25 cellular contexts compared by ENCODE assay signal in the genomic region with DNA sequence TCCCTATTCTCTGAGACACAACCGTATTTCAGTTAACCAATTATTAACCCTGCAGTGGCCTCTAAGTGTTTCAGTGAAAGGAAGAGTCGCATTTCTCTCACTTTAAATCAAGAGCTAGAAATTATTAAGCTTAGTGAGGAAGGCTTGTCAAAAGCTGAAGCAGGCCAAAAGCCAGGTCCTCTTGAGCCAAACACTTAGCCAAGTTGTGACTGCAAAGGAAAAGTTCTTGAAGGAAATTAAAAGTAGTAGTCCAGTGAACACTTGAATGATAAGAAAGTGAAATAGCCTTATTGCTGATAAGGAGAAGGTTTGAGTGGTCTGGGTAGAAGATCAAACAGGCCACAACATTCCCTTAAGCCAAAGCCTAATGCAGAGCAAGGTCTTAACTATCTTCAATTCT. TPM values are rescaled to one million over a fixed set of nuclear protein-coding genes. Genes with fewer than 3 reads are reported as not detected.
DNase-seq lines count a peak whose midpoint lies in the region; ATAC-seq and TF ChIP-seq lines count a peak whose summit lies in the region.
"Had no signal": no experiment of that assay in that cellular context is flagged by ENCODE, and none has a peak within 500 bp of the region (broad histone marks: within the 10 kb centered on the region; RNA-seq: fewer than 3 reads in every experiment).

No MANE protein-coding gene starts in this region.

- peaks cover 3% of the 10 kb centered on the region for H3K9me3 Mint-ChIP-seq in activated T-cell treated with anti-CD3 and anti-CD28 coated beads, Interleukin-2, amount 50 U/mL, for 24 hours
- no peaks in the 10 kb centered on the region for H3K9me3 Mint-ChIP-seq in activated T-cell treated with anti-CD3 and anti-CD28 coated beads, Interleukin-2, amount 50 U/mL, for 4 hours
- no peaks in the 10 kb centered on the region for H3K9me3 Mint-ChIP-seq in CD4-positive, alpha-beta memory T cell
- H3K9me3 Mint-ChIP-seq in endodermal cell (no peaks in the 10 kb centered on the region), naive B cell (no peaks in the 10 kb centered on the region)
- H3K9me3 Mint-ChIP-seq: activated naive CD8-positive, alpha-beta T cell treated with anti-CD3 and anti-CD28 coated beads, Interleukin-2, amount 10 ng/mL, durations not matched to agents 7 days and 5 days; nephron progenitor cell; stimulated activated effector memory CD8-positive, alpha-beta T cell treated with anti-CD3 and anti-CD28 coated beads, Interleukin-12 subunit alpha, Interleukin-12 subunit beta, amount 100 ng/mL, for 72 hours had no signal

- no peak for DNase-seq in activated T-cell treated with anti-CD3 and anti-CD28 coated beads, Interleukin-2, amount 50 U/mL, for 24 hours
- no peak for DNase-seq in activated T-cell treated with anti-CD3 and anti-CD28 coated beads, Interleukin-2, amount 50 U/mL, for 4 hours
- no peak for DNase-seq in CD4-positive, alpha-beta memory T cell
- DNase-seq in endodermal cell (no peak), naive B cell (no peak), mesendoderm (no peak), UCSD-AML1 (lab: John Stamatoyannopoulos, UW; ENCODE audit: unreplicated experiment) (no peak)
- DNase-seq: activated CD4-positive, alpha-beta T cell treated with anti-CD3 and anti-CD28 coated beads for 48 hours; activated naive CD8-positive, alpha-beta T cell treated with anti-CD3 and anti-CD28 coated beads, Interleukin-2, amount 10 ng/mL, durations not matched to agents 7 days and 5 days; activated T-cell treated with anti-CD3 and anti-CD28 coated beads, Interleukin-2, amount 50 U/mL, for 48 hours; H7; NCI-H1048; NCI-H1694 treated with DMSO at 0.1 percent for 48 hours; NCI-H446 treated with DMSO at 0.1 percent for 48 hours; NCI-H774; nephron progenitor cell; ovary; Peyer's patch; retina; SHP77 treated with DMSO at 0.1 percent for 48 hours had no signal

- H4K8ac ChIP-seq in mesendoderm (ENCODE audit: low read depth, low read length): no peak overlapping the region

- H3K56ac ChIP-seq in mesendoderm (ENCODE audit: low read length): no peak overlapping the region

- no peak for TF ChIP-seq CTCF in endodermal cell (conservative IDR thresholded peaks at IDR 0.05)

- H2BK120ac ChIP-seq in mesendoderm (ENCODE audit: low read depth, low read length): no peak overlapping the region

- H3K79me1 ChIP-seq in mesendoderm (ENCODE audit: low read length): peaks cover 7% of the 10 kb centered on the region

- CTCF ChIA-PET in CD4-positive, alpha-beta memory T cell (lab: Charles Lee; ENCODE audit: partially characterized antibody): interaction anchor here (0.6 to 11.7 kb wide), 3 partner anchors 8 to 132 kb away, joined by 3 to 314 read pairs (median 8); no protein-coding TSS in a partner anchor

- H3K36me3 ChIP-seq in CD4-positive, alpha-beta memory T cell (ENCODE audit: insufficient read depth, low read length): peaks cover 4% of the 10 kb centered on the region
- peaks cover 66% of the 10 kb centered on the region for H3K36me3 ChIP-seq in endodermal cell (ENCODE audit: control insufficient read depth, insufficient read depth, low read length)
- H3K36me3 ChIP-seq in mesendoderm (ENCODE audit: control insufficient read depth, insufficient read depth, low read length): peaks cover 2% of the 10 kb centered on the region
- H3K36me3 ChIP-seq: ovary had no signal

- H3K18ac ChIP-seq in mesendoderm (ENCODE audit: low read length): no peak overlapping the region

- H3K27ac Mint-ChIP-seq in activated T-cell treated with anti-CD3 and anti-CD28 coated beads, Interleukin-2, amount 50 U/mL, for 24 hours: peak overlapping the region; percentile 31
- peak overlapping the region in 5 of 7 donors; percentile 26 to 69 (median 39) for H3K27ac Mint-ChIP-seq in CD4-positive, alpha-beta memory T cell
- H3K27ac Mint-ChIP-seq in endodermal cell (no peak overlapping the region), naive B cell (peak overlapping the region in 4 of 6 donors; percentile 50 to 87 (median 52))
- H3K27ac Mint-ChIP-seq: activated naive CD8-positive, alpha-beta T cell treated with anti-CD3 and anti-CD28 coated beads, Interleukin-2, amount 10 ng/mL, durations not matched to agents 7 days and 5 days; nephron progenitor cell; stimulated activated effector memory CD8-positive, alpha-beta T cell treated with anti-CD3 and anti-CD28 coated beads, Interleukin-12 subunit alpha, Interleukin-12 subunit beta, amount 100 ng/mL, for 72 hours had no signal

- H2AK5ac ChIP-seq in mesendoderm (ENCODE audit: low read length): no peak overlapping the region

- no peak overlapping the region for H3K4ac ChIP-seq in mesendoderm (ENCODE audit: low read depth, low read length)

- H3K27me3 Mint-ChIP-seq in activated T-cell treated with anti-CD3 and anti-CD28 coated beads, Interleukin-2, amount 50 U/mL, for 24 hours: no peaks in the 10 kb centered on the region
- H3K27me3 Mint-ChIP-seq in activated T-cell treated with anti-CD3 and anti-CD28 coated beads, Interleukin-2, amount 50 U/mL, for 4 hours (ENCODE audit: low read depth): no peaks in the 10 kb centered on the region
- H3K27me3 Mint-ChIP-seq in CD4-positive, alpha-beta memory T cell: no peaks in the 10 kb centered on the region
- H3K27me3 Mint-ChIP-seq in endodermal cell (ENCODE audit: insufficient read depth) (no peaks in the 10 kb centered on the region), naive B cell (no peaks in the 10 kb centered on the region)
- H3K27me3 Mint-ChIP-seq: activated naive CD8-positive, alpha-beta T cell treated with anti-CD3 and anti-CD28 coated beads, Interleukin-2, amount 10 ng/mL, durations not matched to agents 7 days and 5 days had no signal

- H2BK15ac ChIP-seq in mesendoderm (replicated peaks; ENCODE audit: low read depth): no peak overlapping the region

- H3K4me3 Mint-ChIP-seq in activated T-cell treated with anti-CD3 and anti-CD28 coated beads, Interleukin-2, amount 50 U/mL, for 24 hours: no peak overlapping the region
- no peak overlapping the region for H3K4me3 Mint-ChIP-seq in activated T-cell treated with anti-CD3 and anti-CD28 coated beads, Interleukin-2, amount 50 U/mL, for 4 hours
- no peak overlapping the region for H3K4me3 Mint-ChIP-seq in CD4-positive, alpha-beta memory T cell
- H3K4me3 Mint-ChIP-seq in endodermal cell (no peak overlapping the region), naive B cell (no peak overlapping the region)
- H3K4me3 Mint-ChIP-seq: activated naive CD8-positive, alpha-beta T cell treated with anti-CD3 and anti-CD28 coated beads, Interleukin-2, amount 10 ng/mL, durations not matched to agents 7 days and 5 days; nephron progenitor cell; stimulated activated effector memory CD8-positive, alpha-beta T cell treated with anti-CD3 and anti-CD28 coated beads, Interleukin-12 subunit alpha, Interleukin-12 subunit beta, amount 100 ng/mL, for 72 hours had no signal

- H3K36me3 Mint-ChIP-seq in activated T-cell treated with anti-CD3 and anti-CD28 coated beads, Interleukin-2, amount 50 U/mL, for 24 hours (ENCODE audit: low read depth): peaks cover 95% of the 10 kb centered on the region
- H3K36me3 Mint-ChIP-seq in activated T-cell treated with anti-CD3 and anti-CD28 coated beads, Interleukin-2, amount 50 U/mL, for 4 hours (ENCODE audit: insufficient read depth): peaks cover 68% of the 10 kb centered on the region
- peaks cover 52 to 60% of the 10 kb centered on the region in 2 donors for H3K36me3 Mint-ChIP-seq in CD4-positive, alpha-beta memory T cell
- peaks cover 41% of the 10 kb centered on the region for H3K36me3 Mint-ChIP-seq in endodermal cell (ENCODE audit: low read depth)
- H3K36me3 Mint-ChIP-seq in naive B cell: peaks cover 16 to 35% of the 10 kb centered on the region in 2 donors

- no peak overlapping the region for H3K23ac ChIP-seq in mesendoderm (ENCODE audit: low read length)

- intact Hi-C loops in CD4-positive, alpha-beta memory T cell (cut with micrococcal nuclease): no loop called here

- WGBS in endodermal cell (ENCODE audit: insufficient coverage in 1 of 2, insufficient read length in 1 of 2), 2 experiments: 91% methylated on average over 2 of the region's 2 CpGs; no CpG with 5 or more reads in 1 of the 2 experiments
- no CpG with 5 or more reads among the region's 2 CpGs for WGBS in mesendoderm (ENCODE audit: extremely low coverage, insufficient coverage, low lambda C conversion rate)

- ATAC-seq in activated T-cell treated with anti-CD3 and anti-CD28 coated beads, Interleukin-2, amount 50 U/mL, for 4 hours: no peak
- ATAC-seq in naive B cell (ENCODE audit: low read depth in 2 of 2) (no peak), GM19397 (IDR thresholded peaks at IDR 0.05; ENCODE audit: unreplicated experiment) (no peak)
- ATAC-seq: stimulated activated effector memory CD8-positive, alpha-beta T cell treated with anti-CD3 and anti-CD28 coated beads, Interleukin-12 subunit alpha, Interleukin-12 subunit beta, amount 100 ng/mL, for 72 hours had no signal

- H3K4me3 ChIP-seq in CD4-positive, alpha-beta memory T cell (ENCODE audit: low read length in 2 of 2): no peak overlapping the region
- H3K4me3 ChIP-seq in endodermal cell (ENCODE audit: low read length) (peak overlapping the region; percentile 3), mesendoderm (ENCODE audit: low read length) (no peak overlapping the region)
- H3K4me3 ChIP-seq: ascending aorta, ovary, Peyer's patch, upper lobe of left lung had no signal

- H3K4me1 ChIP-seq in CD4-positive, alpha-beta memory T cell (ENCODE audit: insufficient read depth, low read length): peaks cover 45% of the 10 kb centered on the region
- peaks cover 8% of the 10 kb centered on the region for H3K4me1 ChIP-seq in endodermal cell (ENCODE audit: control insufficient read depth, insufficient read depth, low read length)
- no peaks in the 10 kb centered on the region for H3K4me1 ChIP-seq in mesendoderm (ENCODE audit: control insufficient read depth, low read depth, low read length)
- H3K4me1 ChIP-seq: ascending aorta, Peyer's patch had no signal

- H3K27me3 ChIP-seq in CD4-positive, alpha-beta memory T cell (ENCODE audit: insufficient read depth, low read length): no peaks in the 10 kb centered on the region
- H3K27me3 ChIP-seq in endodermal cell (ENCODE audit: control insufficient read depth, insufficient read depth, low read length, poor library complexity, severe bottlenecking) (no peaks in the 10 kb centered on the region), mesendoderm (ENCODE audit: insufficient read depth, low read length, poor library complexity) (no peaks in the 10 kb centered on the region)
- H3K27me3 ChIP-seq: ascending aorta, ovary, Peyer's patch, upper lobe of left lung had no signal

- POLR2A ChIA-PET in CD4-positive, alpha-beta memory T cell (lab: Charles Lee; ENCODE audit: partially characterized antibody): interaction anchor here (0.9 kb wide), 1 partner anchor 9 kb away, joined by 3 read pairs; no protein-coding TSS in a partner anchor

- H3K27ac ChIP-seq in CD4-positive, alpha-beta memory T cell (ENCODE audit: low read depth, low read length): no peak overlapping the region
- H3K27ac ChIP-seq in endodermal cell (ENCODE audit: low read depth, low read length) (no peak overlapping the region), mesendoderm (ENCODE audit: low read depth, low read length) (no peak overlapping the region)
- H3K27ac ChIP-seq: ascending aorta, C4-2B, ovary, Peyer's patch, upper lobe of left lung had no signal

- H3K9me3 ChIP-seq in CD4-positive, alpha-beta memory T cell (ENCODE audit: control insufficient read depth in 1 of 2, low read length in 2 of 2): no peaks in the 10 kb centered on the region
- no peaks in the 10 kb centered on the region for H3K9me3 ChIP-seq in endodermal cell (ENCODE audit: control insufficient read depth, low read length)
- H3K9me3 ChIP-seq: ascending aorta, ovary, Peyer's patch, upper lobe of left lung had no signal

- H3K4me1 Mint-ChIP-seq in activated T-cell treated with anti-CD3 and anti-CD28 coated beads, Interleukin-2, amount 50 U/mL, for 24 hours (ENCODE audit: low read depth): peaks cover 90% of the 10 kb centered on the region
- H3K4me1 Mint-ChIP-seq in activated T-cell treated with anti-CD3 and anti-CD28 coated beads, Interleukin-2, amount 50 U/mL, for 4 hours (ENCODE audit: low read depth): peaks cover 82% of the 10 kb centered on the region
- peaks cover 34 to 84% (median 56%) of the 10 kb centered on the region in 4 donors for H3K4me1 Mint-ChIP-seq in CD4-positive, alpha-beta memory T cell
- H3K4me1 Mint-ChIP-seq in endodermal cell (peaks cover 37% of the 10 kb centered on the region), naive B cell (peaks cover 34 to 45% (median 41%) of the 10 kb centered on the region in 3 donors)

- H4K5ac ChIP-seq in mesendoderm (ENCODE audit: low read length): no peak overlapping the region

- H3K4me2 ChIP-seq in mesendoderm (ENCODE audit: low read length): no peak overlapping the region

- H3K9ac ChIP-seq in endodermal cell (ENCODE audit: extremely low read depth, low read length, poor library complexity, severe bottlenecking) (no peak overlapping the region), mesendoderm (ENCODE audit: low read length) (no peak overlapping the region)

- H2BK5ac ChIP-seq in mesendoderm (ENCODE audit: low read length): no peak overlapping the region

- H3K79me2 ChIP-seq in mesendoderm (ENCODE audit: control insufficient read depth, insufficient read depth, low read length): no peaks in the 10 kb centered on the region

RNA-seq across cellular contexts. Expression of gene SNX9, which starts 58.3 kb away (rescaled TPM):
- 10 to 100 TPM; 39.0 to 52.5 (median 42.8) TPM for total RNA-seq in activated T-cell treated with anti-CD3 and anti-CD28 coated beads, Interleukin-2, amount 50 U/mL, for 4 hours
- total RNA-seq in CD4-positive, alpha-beta memory T cell: 10 to 100 TPM; 21.5 to 21.9 TPM
- 10 to 100 TPM; 12.9 to 19.4 TPM for polyA plus RNA-seq in CD4-positive, alpha-beta memory T cell
- total RNA-seq in endodermal cell: 10 to 100 TPM; 30.6 to 33.0 TPM
- polyA plus RNA-seq in endodermal cell (2013, experiment 1 of 2): 18.8 TPM
- 20.0 TPM for polyA plus RNA-seq in endodermal cell (2013, experiment 2 of 2)
- polyA plus RNA-seq in naive B cell (ENCODE audit: low read depth in 6 of 6): 10 to 100 TPM; 19.7 to 28.3 (median 25.7) TPM
- 28.5 TPM for polyA plus RNA-seq in mesendoderm (2013, experiment 1 of 2)
- polyA plus RNA-seq in mesendoderm (2013, experiment 2 of 2): 29.3 TPM
